In genomic region chr6:16239090-16239797, GRCh38 we compare ENCODE assay signal across 9 cellular contexts. TPM values are rescaled to one million over a fixed set of nuclear protein-coding genes. Genes with fewer than 3 reads are reported as not detected.
DNase-seq lines count a peak whose midpoint lies in the region; ATAC-seq, FAIRE-seq and TF ChIP-seq lines count a peak whose summit lies in the region.
"Had no signal": no experiment of that assay in that cellular context is flagged by ENCODE, and none has a peak within 500 bp of the region (broad histone marks: within the 10 kb centered on the region; RNA-seq: fewer than 3 reads in every experiment).

No MANE protein-coding gene starts in this region.

- no peak overlapping the region for H3K27ac Mint-ChIP-seq in stimulated activated effector memory CD8-positive, alpha-beta T cell treated with anti-CD3 and anti-CD28 coated beads, Interleukin-12 subunit alpha, Interleukin-12 subunit beta, amount 100 ng/mL, for 72 hours

- WGBS in SK-N-SH (ENCODE audit: low lambda C conversion rate) = 25% methylated on average over 27 of the region's 27 CpGs
- WGBS in HepG2 (ENCODE audit: low lambda C conversion rate) = 12% methylated on average over 26 of the region's 27 CpGs

- H3K27me3 ChIP-seq in SK-N-SH (ENCODE audit: insufficient read depth) (no peaks in the 10 kb centered on the region), dorsolateral prefrontal cortex (no peaks in the 10 kb centered on the region), HepG2 (ENCODE audit: control insufficient read depth in 1 of 2, insufficient read depth in 2 of 2, low read length in 2 of 2) (peaks cover 11 to 66% of the 10 kb centered on the region in 2 experiments)

- in situ Hi-C loops in HepG2 (cut with HindIII; ENCODE audit: extremely low pct_ligation_motif_present, low pct_unique_long_range_greater_than_20kb) = no loop called here

- H4K20me1 ChIP-seq in SK-N-SH (ENCODE audit: insufficient read depth) (no peaks in the 10 kb centered on the region), HepG2 (ENCODE audit: insufficient read depth, low read length) (no peaks in the 10 kb centered on the region; the same call in 1 of the 2 replicates)

- ATAC-seq in HG03097 (IDR thresholded peaks at IDR 0.05; ENCODE audit: low FRiP score, unreplicated experiment) = peak; percentile 14
- peak; percentile 86 for ATAC-seq in HepG2
- ATAC-seq in stimulated activated effector memory CD8-positive, alpha-beta T cell treated with anti-CD3 and anti-CD28 coated beads, Interleukin-12 subunit alpha, Interleukin-12 subunit beta, amount 100 ng/mL, for 72 hours = no peak
- no peak for ATAC-seq in GM21360 (IDR thresholded peaks at IDR 0.05; ENCODE audit: unreplicated experiment)

- TF ChIP-seq RAD21 in SK-N-SH (IDR thresholded peaks at IDR 0.05; ENCODE audit: low read length) = no peak
- no peak for TF ChIP-seq RAD21 in HepG2 (CRISPR knock-in tag; IDR thresholded peaks at IDR 0.05)

- peaks cover 31% of the 10 kb centered on the region for H3K4me1 Mint-ChIP-seq in stimulated activated effector memory CD8-positive, alpha-beta T cell treated with anti-CD3 and anti-CD28 coated beads, Interleukin-12 subunit alpha, Interleukin-12 subunit beta, amount 100 ng/mL, for 72 hours

- H3K9ac ChIP-seq in SK-N-SH (peak overlapping the region; percentile 43; the same call in 1 of the 2 replicates), HepG2 (ENCODE audit: insufficient read depth, low read depth, low read length) (no peak overlapping the region)

- CTCF ChIA-PET in SK-N-SH (lab: Yijun Ruan, JAX) (interaction anchor here (0.9 to 1.5 kb wide), 4 partner anchors 27 to 660 kb away, joined by 3 to 7 read pairs (median 4); no protein-coding TSS in a partner anchor), HepG2 (lab: Yijun Ruan, JAX; ENCODE audit: low intra/inter-chr PET ratio, low total read pairs) (no interaction called here)

- peak; percentile 47 for TF ChIP-seq CTCF in SK-N-SH (IDR thresholded peaks at IDR 0.05)
- TF ChIP-seq CTCF in dorsolateral prefrontal cortex (IDR thresholded peaks at IDR 0.05 in 54 of 56, conservative IDR thresholded peaks at IDR 0.05 in 2 of 56; ENCODE audit: low read depth in 1 of 56, partially characterized antibody in 56 of 56) = peak in 46 of 56 donors; percentile 13 to 65 (median 51)
- peak; percentile 30; the same call in 1 of the 2 replicates for TF ChIP-seq CTCF in HepG2 (CRISPR knock-in tag; IDR thresholded peaks at IDR 0.05)

- no peaks in the 10 kb centered on the region for H3K9me2 ChIP-seq in SK-N-SH

- FAIRE-seq in HepG2 (lab: Jason Lieb, UNC) = no peak

- H3K4me3 ChIP-seq in SK-N-SH (ENCODE audit: low read depth in 2 of 2, low read length in 1 of 2) (peak overlapping the region; percentile 68 to 83), dorsolateral prefrontal cortex (peak overlapping the region; percentile 49 to 84 (median 69)), HepG2 (replicated peaks in 1 of 3; ENCODE audit: insufficient read depth in 1 of 3, low read depth in 2 of 3, low read length in 3 of 3) (peak overlapping the region; percentile 34 to 72 (median 54))
- H3K4me3 ChIP-seq: SK-N-MC had no signal

- peak; percentile 50 for DNase-seq in D341Med (ENCODE audit: low spot score)
- peak; percentile 59 for DNase-seq in SK-N-SH
- peak in 8 of 10 donors; percentile 30 to 85 (median 74) for DNase-seq in dorsolateral prefrontal cortex
- no peak for DNase-seq in HepG2 (ENCODE audit: low spot score)
- no peak for DNase-seq in stimulated activated effector memory CD8-positive, alpha-beta T cell treated with anti-CD3 and anti-CD28 coated beads, Interleukin-12 subunit alpha, Interleukin-12 subunit beta, amount 100 ng/mL, for 72 hours (ENCODE audit: low spot score in 2 of 2)
- DNase-seq in GDM1 (lab: John Stamatoyannopoulos, UW) = no peak

- no peaks in the 10 kb centered on the region for H3K9me3 ChIP-seq in SK-N-SH
- no peaks in the 10 kb centered on the region for H3K9me3 ChIP-seq in HepG2 (ENCODE audit: low read length)

- TF ChIP-seq POLR2A in HepG2 (IDR thresholded peaks at IDR 0.05; ENCODE audit: insufficient read depth in 1 of 2, low read depth in 2 of 2, low read length in 2 of 2) = no peak

- TF ChIP-seq EP300 in SK-N-SH (IDR thresholded peaks at IDR 0.05; ENCODE audit: borderline replicate concordance in 1 of 2, low read depth in 1 of 2, low read length in 1 of 2) (no peak), HepG2 (IDR thresholded peaks at IDR 0.05; ENCODE audit: low read depth in 2 of 2, low read length in 2 of 2) (no peak), HepG2 (CRISPR knock-in tag; IDR thresholded peaks at IDR 0.05; ENCODE audit: borderline replicate concordance) (no peak)

- POLR2A ChIA-PET in SK-N-SH (lab: Yijun Ruan, JAX) = no interaction called here
- POLR2A ChIA-PET in HepG2 (lab: Yijun Ruan, JAX) = no interaction called here

- H3K4me1 ChIP-seq in SK-N-SH (ENCODE audit: control insufficient read depth in 1 of 2, insufficient read depth in 2 of 2, low read depth in 1 of 2, low read length in 1 of 2) (peaks cover 0 to 6% of the 10 kb centered on the region in 2 experiments; a peak in 1 of 4 replicates), HepG2 (ENCODE audit: insufficient read depth, low read length) (peaks cover 12% of the 10 kb centered on the region)

- H3F3A ChIP-seq in SK-N-SH (replicated peaks; ENCODE audit: insufficient read depth) = peaks cover 9% of the 10 kb centered on the region

- intact Hi-C loops in dorsolateral prefrontal cortex (cut with DNase I) (loop anchor here in 1 of 2 donors (5.0 kb wide), 1 partner anchor 93 kb away; no protein-coding TSS in a partner anchor), HepG2 (cut with micrococcal nuclease; ENCODE audit: unreplicated experiment) (no loop called here)

- peak overlapping the region; percentile 81 for H3K4me3 Mint-ChIP-seq in stimulated activated effector memory CD8-positive, alpha-beta T cell treated with anti-CD3 and anti-CD28 coated beads, Interleukin-12 subunit alpha, Interleukin-12 subunit beta, amount 100 ng/mL, for 72 hours

- H3K27ac ChIP-seq in SK-N-SH (ENCODE audit: low read depth in 2 of 2, low read length in 1 of 2) (peak overlapping the region in 1 of 2 experiments; percentile 21; a peak in 1 of 4 replicates), dorsolateral prefrontal cortex (peak overlapping the region in 33 of 59 donors; percentile 4 to 82 (median 51)), HepG2 (ENCODE audit: extremely low read length, insufficient read depth, low read length) (no peak overlapping the region)
- H3K27ac ChIP-seq: SK-N-MC had no signal

- no peaks in the 10 kb centered on the region for H3K36me3 ChIP-seq in SK-N-SH (replicated peaks in 1 of 2; ENCODE audit: control insufficient read depth in 1 of 2, insufficient read depth in 2 of 2, low read length in 1 of 2)
- H3K36me3 ChIP-seq in HepG2 (replicated peaks in 1 of 2; ENCODE audit: control insufficient read depth in 1 of 2, insufficient read depth in 2 of 2, low read length in 2 of 2) = no peaks in the 10 kb centered on the region

- peak overlapping the region; percentile 84 for H2AFZ ChIP-seq in SK-N-SH (ENCODE audit: low read depth)
- peak overlapping the region; percentile 22 for H2AFZ ChIP-seq in HepG2 (ENCODE audit: low read length)

- H3K79me2 ChIP-seq in SK-N-SH (ENCODE audit: insufficient read depth) (no peaks in the 10 kb centered on the region), HepG2 (ENCODE audit: insufficient read depth, low read length) (no peaks in the 10 kb centered on the region)

- H3K4me2 ChIP-seq in SK-N-SH = peak overlapping the region; percentile 83
- peak overlapping the region; percentile 92 for H3K4me2 ChIP-seq in HepG2 (ENCODE audit: low read depth, low read length)

- H3K9me3 Mint-ChIP-seq in stimulated activated effector memory CD8-positive, alpha-beta T cell treated with anti-CD3 and anti-CD28 coated beads, Interleukin-12 subunit alpha, Interleukin-12 subunit beta, amount 100 ng/mL, for 72 hours = no peaks in the 10 kb centered on the region

- H3K36me3 Mint-ChIP-seq in stimulated activated effector memory CD8-positive, alpha-beta T cell treated with anti-CD3 and anti-CD28 coated beads, Interleukin-12 subunit alpha, Interleukin-12 subunit beta, amount 100 ng/mL, for 72 hours = no peaks in the 10 kb centered on the region

- BruUV-seq in HepG2 (replicated peaks; lab: Mats Ljungman, UMichigan) = no TSS peak

TF ChIP-seq in SK-N-SH, 30 proteins besides CTCF, POLR2A, EP300 and RAD21 (continues in another document):
- no peak for TF ChIP-seq YY1 (IDR thresholded peaks at IDR 0.05; ENCODE audit: low read depth)
- no peak for TF ChIP-seq JUND (IDR thresholded peaks at IDR 0.05)

TF ChIP-seq in HepG2, 621 proteins besides CTCF, POLR2A, EP300 and RAD21 (continues in another document):
- TF ChIP-seq ZNF317 (CRISPR knock-in tag; IDR thresholded peaks at IDR 0.05) = no peak
- no peak for TF ChIP-seq ZNF878 (CRISPR knock-in tag; IDR thresholded peaks at IDR 0.05)

RNA-seq across cellular contexts. Expression of gene GMPR, which starts 0.9 kb away (rescaled TPM):
- polyA plus RNA-seq in SK-N-SH (2012; rRNA removed) (18.4 and 21.0 TPM in 2 replicates), HepG2 (2011; rRNA removed) (not detected in 2 replicates)
- 19.0 and 21.2 TPM in 2 replicates for polyA plus RNA-seq in SK-N-SH (2012; cell fraction: cytosol; rRNA removed)
- 11.0 and 12.5 TPM in 2 replicates for polyA plus RNA-seq in SK-N-SH (2012; cell fraction: nucleus; rRNA removed)
- total RNA-seq in dorsolateral prefrontal cortex (10 to 100 TPM in 101 of 120 experiments, 1 to 10 TPM in 19; 4.8 to 47.1 (median 16.9) TPM), HepG2 (2016; rRNA removed; fragmentation: Illumina TruSeq; extraction: Trizol) (not detected in 2 replicates)
- total RNA-seq in HepG2 (2016; cell fraction: cytosol; rRNA removed; fragmentation: Illumina TruSeq; extraction: Trizol; ENCODE audit: low read depth) = not detected in 2 replicates
- total RNA-seq in HepG2 (2016; cell fraction: insoluble cytoplasmic fraction; rRNA removed; fragmentation: Illumina TruSeq; extraction: Trizol) = not detected in 2 replicates
- not detected in 2 replicates for total RNA-seq in HepG2 (2016; cell fraction: membrane; rRNA removed; fragmentation: Illumina TruSeq; extraction: Trizol)
- total RNA-seq in HepG2 (2016; cell fraction: nucleus; rRNA removed; fragmentation: Illumina TruSeq; extraction: Trizol) = not detected in 2 replicates
- polyA plus RNA-seq in HepG2 (2011; cell fraction: cytosol; rRNA removed) = not detected in 2 replicates
- not detected in 2 replicates for polyA plus RNA-seq in HepG2 (2011; cell fraction: nucleus; rRNA removed)
- polyA plus RNA-seq in HepG2 (2012) = 0.20 TPM in 1 of 2 replicates, not detected in the other
- not detected in 2 replicates for polyA plus RNA-seq in HepG2 (2016; cell fraction: cytosol; fragmentation: Illumina TruSeq; extraction: Trizol; ENCODE audit: low read depth)
- not detected in 2 replicates for polyA plus RNA-seq in HepG2 (2016; cell fraction: insoluble cytoplasmic fraction; fragmentation: Illumina TruSeq; extraction: Trizol; ENCODE audit: low read depth)
- not detected in 2 replicates for polyA plus RNA-seq in HepG2 (2016; cell fraction: membrane; fragmentation: Illumina TruSeq; extraction: Trizol; ENCODE audit: low read depth)
- not detected in 2 replicates for polyA plus RNA-seq in HepG2 (2016; cell fraction: nucleus; fragmentation: Illumina TruSeq; extraction: Trizol; ENCODE audit: insufficient read depth, low read depth)
- polyA minus RNA-seq in HepG2 (2011; rRNA and poly(A)+ RNA removed; ENCODE audit: low replicate concordance) = 0.60 and 1.2 TPM in 2 replicates
- polyA minus RNA-seq in HepG2 (2011; cell fraction: cytosol; rRNA and poly(A)+ RNA removed) = not detected in 2 replicates
- polyA minus RNA-seq in HepG2 (2011; cell fraction: nucleus; rRNA and poly(A)+ RNA removed) = not detected in 2 replicates

Comparison
In these comparisons a context has a peak if more than half of its experiments do, and no peak if none do; other contexts are left out.
1. DNase-seq: peak in D341Med (single experiment), SK-N-SH (single experiment) and dorsolateral prefrontal cortex (8 of 10); none in HepG2 (single experiment), stimulated activated effector memory CD8-positive, alpha-beta T cell treated with anti-CD3 and anti-CD28 coated beads, Interleukin-12 subunit alpha, Interleukin-12 subunit beta, amount 100 ng/mL, for 72 hours (0 of 2) and GDM1 (single experiment).
2. ATAC-seq: peak in HG03097 (single experiment) and HepG2 (single experiment); none in stimulated activated effector memory CD8-positive, alpha-beta T cell treated with anti-CD3 and anti-CD28 coated beads, Interleukin-12 subunit alpha, Interleukin-12 subunit beta, amount 100 ng/mL, for 72 hours (single experiment) and GM21360 (single experiment).
3. RNA of gene GMPR, which starts 0.9 kb away (total RNA-seq): 4.8 to 47.1 TPM in dorsolateral prefrontal cortex; not detected in HepG2; every median in the first group is over 4 times any median in the second.
4. Peak in every context shown above with its lines, with median percentiles within 50 percentile points of each other: H3K4me3 ChIP-seq and CTCF ChIP-seq.